ENCODE assay signal across 26 cellular contexts in genomic region chrX:139120760-139121159, GRCh38.
A peak's percentile ranks its signal among the peaks of the same experiment; 100 is the strongest.
DNase-seq lines count a peak whose midpoint lies in the region; FAIRE-seq and TF ChIP-seq lines count a peak whose summit lies in the region.
"Had no signal": no experiment of that assay in that cellular context is flagged by ENCODE, and none has a peak within 500 bp of the region (broad histone marks: within the 10 kb centered on the region; RNA-seq: fewer than 3 reads in every experiment).

No MANE protein-coding gene starts in this region.

- no peak for TF ChIP-seq CTCF in A673 (conservative IDR thresholded peaks at IDR 0.05; ENCODE audit: low read depth, low read length)
- no peak for TF ChIP-seq CTCF in fibroblast of mammary gland (conservative IDR thresholded peaks at IDR 0.05; ENCODE audit: control insufficient read depth, insufficient read depth, low read depth, low read length)
- TF ChIP-seq CTCF in endodermal cell (conservative IDR thresholded peaks at IDR 0.05) = no peak

- H3K27ac ChIP-seq in A673 (ENCODE audit: low read depth, low read length, poor library complexity, severe bottlenecking) = no peak overlapping the region
- no peak overlapping the region for H3K27ac ChIP-seq in GM23248
- H3K27ac ChIP-seq in endodermal cell (ENCODE audit: low read depth, low read length) = no peak overlapping the region
- H3K27ac ChIP-seq: adrenal gland, transverse colon had no signal

- WGBS in GM23248 (ENCODE audit: low coverage in 1 of 2, low lambda C conversion rate in 2 of 2, missing lambda C conversion rate in 2 of 2), 2 experiments = 20 to 27% methylated on average over 5 of the region's 5 CpGs
- 83 to 96% methylated on average over 1 to 5 of the region's 5 CpGs for WGBS in endodermal cell (ENCODE audit: insufficient coverage in 1 of 2, insufficient read length in 1 of 2), 2 experiments

- H3K36me3 ChIP-seq in A673 (ENCODE audit: insufficient read depth, low read length, poor library complexity, severe bottlenecking) (no peaks in the 10 kb centered on the region), GM23248 (ENCODE audit: low read depth) (no peaks in the 10 kb centered on the region), endodermal cell (ENCODE audit: control insufficient read depth, insufficient read depth, low read length) (peaks cover 9% of the 10 kb centered on the region)
- H3K36me3 ChIP-seq: adrenal gland, transverse colon had no signal

- no peak overlapping the region for H2AFZ ChIP-seq in GM23248

- no peak overlapping the region for H3K4me3 Mint-ChIP-seq in endodermal cell
- H3K4me3 Mint-ChIP-seq: activated CD8-positive, alpha-beta T cell treated with anti-CD3 and anti-CD28 coated beads, Interleukin-2, amount 10 ng/mL, durations not matched to agents 7 days and 5 days; CD14-positive monocyte; dendritic cell treated with granulocyte-macrophage colony-stimulating factor and Interleukin-4, amounts not matched to agents 40 ng/mL and 50 ng/mL, for 4 days had no signal

- H3K4me1 Mint-ChIP-seq in endodermal cell = peaks cover 15% of the 10 kb centered on the region

- H3K36me3 Mint-ChIP-seq in endodermal cell (ENCODE audit: low read depth) = peaks cover 16% of the 10 kb centered on the region
- H3K36me3 Mint-ChIP-seq: CD14-positive monocyte had no signal

- BruUV-seq in A673 (replicated peaks; lab: Mats Ljungman, UMichigan) = no TSS peak

- H3K27ac Mint-ChIP-seq in endodermal cell = no peak overlapping the region
- H3K27ac Mint-ChIP-seq: activated CD8-positive, alpha-beta T cell treated with anti-CD3 and anti-CD28 coated beads, Interleukin-2, amount 10 ng/mL, durations not matched to agents 7 days and 5 days; CD14-positive monocyte had no signal

- no peak overlapping the region for H3K4me2 ChIP-seq in GM23248 (ENCODE audit: unreplicated experiment)

- peaks cover 7% of the 10 kb centered on the region for H3K9me3 Mint-ChIP-seq in endodermal cell

- CTCF ChIA-PET in A673 (lab: Charles Lee) = no interaction called here

- H3K9ac ChIP-seq in GM23248 (no peak overlapping the region), endodermal cell (ENCODE audit: extremely low read depth, low read length, poor library complexity, severe bottlenecking) (no peak overlapping the region)

- no peaks in the 10 kb centered on the region for H3F3A ChIP-seq in GM23248 (ENCODE audit: insufficient read depth)

- DNase-seq in A673 (ENCODE audit: low spot score) (peak; percentile 43), GM23248 (peak; percentile 43), RCC 7860 (ENCODE audit: low spot score) (peak; percentile 85), fibroblast of mammary gland (ENCODE audit: low read depth) (peak; percentile 6), AML-193 (lab: John Stamatoyannopoulos, UW) (no peak), endodermal cell (no peak), ecto neural progenitor cell (ENCODE audit: low spot score) (no peak)
- DNase-seq in effector CD4-positive, alpha-beta T cell = no peak
- DNase-seq: ACHN; activated CD4-positive, alpha-beta T cell treated with anti-CD3 and anti-CD28 coated beads for 1 hour; activated CD8-positive, alpha-beta T cell treated with anti-CD3 and anti-CD28 coated beads, Interleukin-2, amount 10 ng/mL, durations not matched to agents 7 days and 5 days; activated naive CD4-positive, alpha-beta T cell; adrenal gland; caudate nucleus; GDM1; head of caudate nucleus; mucosa of descending colon; NCI-H2081 treated with DMSO at 0.1 percent for 48 hours; NCI-H446 treated with DMSO at 0.1 percent for 48 hours; Right ventricle myocardium superior; stimulated activated CD4-positive, alpha-beta T cell treated with anti-CD3 and anti-CD28 coated beads, Interleukin-15, amount 100 ng/mL, for 24 hours; transverse colon had no signal

- intact Hi-C loops in A673 (cut with micrococcal nuclease; ENCODE audit: unreplicated experiment) = no loop called here

- POLR2A ChIA-PET in A673 (lab: Charles Lee; ENCODE audit: low non-redundant PET) = no interaction called here

- H3K9me3 ChIP-seq in A673 (ENCODE audit: low read depth, low read length, poor library complexity, severe bottlenecking) (no peaks in the 10 kb centered on the region), GM23248 (ENCODE audit: low read depth) (no peaks in the 10 kb centered on the region), endodermal cell (ENCODE audit: control insufficient read depth, low read length) (peaks cover 5% of the 10 kb centered on the region)
- H3K9me3 ChIP-seq: adrenal gland, mucosa of descending colon, transverse colon had no signal

- no peaks in the 10 kb centered on the region for H3K9me2 ChIP-seq in GM23248 (ENCODE audit: insufficient read depth)

- H3K4me3 ChIP-seq in A673 (ENCODE audit: low read depth, low read length, poor library complexity, severe bottlenecking) (no peak overlapping the region), GM23248 (no peak overlapping the region), fibroblast of mammary gland (ENCODE audit: control insufficient read depth, low read depth, low read length) (no peak overlapping the region), endodermal cell (ENCODE audit: low read length) (no peak overlapping the region)
- H3K4me3 ChIP-seq: adrenal gland, mucosa of descending colon, transverse colon had no signal

- H3K4me1 ChIP-seq in A673 (ENCODE audit: insufficient read depth, low read length, poor library complexity, severe bottlenecking) = no peaks in the 10 kb centered on the region
- H3K4me1 ChIP-seq in GM23248 (ENCODE audit: insufficient read depth) = peaks cover 10% of the 10 kb centered on the region
- no peaks in the 10 kb centered on the region for H3K4me1 ChIP-seq in endodermal cell (ENCODE audit: control insufficient read depth, insufficient read depth, low read length)
- H3K4me1 ChIP-seq: adrenal gland, transverse colon had no signal

- no peaks in the 10 kb centered on the region for H3K27me3 Mint-ChIP-seq in endodermal cell (ENCODE audit: insufficient read depth)
- H3K27me3 Mint-ChIP-seq: dendritic cell treated with granulocyte-macrophage colony-stimulating factor and Interleukin-4, amounts not matched to agents 40 ng/mL and 50 ng/mL, for 4 days had no signal

- H4K20me1 ChIP-seq in GM23248 (ENCODE audit: insufficient read depth) = no peaks in the 10 kb centered on the region

- H3K79me2 ChIP-seq in GM23248 (ENCODE audit: insufficient read depth) = no peaks in the 10 kb centered on the region

- H3K27me3 ChIP-seq in A673 (replicated peaks; ENCODE audit: insufficient read depth, low read depth, low read length, poor library complexity) (no peaks in the 10 kb centered on the region), GM23248 (replicated peaks; ENCODE audit: insufficient read depth) (no peaks in the 10 kb centered on the region), endodermal cell (ENCODE audit: control insufficient read depth, insufficient read depth, low read length, poor library complexity, severe bottlenecking) (no peaks in the 10 kb centered on the region)
- H3K27me3 ChIP-seq: transverse colon had no signal

- FAIRE-seq in RCC 7860 (lab: Jason Lieb, UNC) = peak; percentile 93
- FAIRE-seq: endothelial cell of umbilical vein, HepG2 had no signal

- in situ Hi-C loops in GM23248 (cut with MboI) = no loop called here

Comparison
In these comparisons a context has a peak if more than half of its experiments do, and no peak if none do; other contexts are left out.
1. DNase-seq: peak in A673 (single experiment), GM23248 (single experiment), RCC 7860 (single experiment) and fibroblast of mammary gland (single experiment); none in AML-193 (0 of 2), endodermal cell (single experiment), ecto neural progenitor cell (single experiment) and effector CD4-positive, alpha-beta T cell (single experiment).